In genomic region chr4:85905761-85906160, GRCh38 we compare ENCODE assay signal across 1 cellular context.
TF ChIP-seq lines count a peak whose summit lies in the region.

No MANE protein-coding gene starts in this region.

TF ChIP-seq in GM23338, 12 proteins besides CTCF, POLR2A, EP300 and RAD21 (continued from another document):
- TF ChIP-seq ZNF462 (CRISPR knock-in tag; IDR thresholded peaks at IDR 0.05), result no peak
- TF ChIP-seq EZH2phosphoT487 (IDR thresholded peaks at IDR 0.05; ENCODE audit: unreplicated experiment), result no peak
- no peak for TF ChIP-seq JUNB (IDR thresholded peaks at IDR 0.05; ENCODE audit: unreplicated experiment)
- no peak for TF ChIP-seq STAT1 (IDR thresholded peaks at IDR 0.05; ENCODE audit: unreplicated experiment)
- TF ChIP-seq CREB1 (CRISPR knock-in tag; IDR thresholded peaks at IDR 0.05; ENCODE audit: low read depth), result no peak
